ENCODE assay signal across 1 cellular context in the genomic region with DNA sequence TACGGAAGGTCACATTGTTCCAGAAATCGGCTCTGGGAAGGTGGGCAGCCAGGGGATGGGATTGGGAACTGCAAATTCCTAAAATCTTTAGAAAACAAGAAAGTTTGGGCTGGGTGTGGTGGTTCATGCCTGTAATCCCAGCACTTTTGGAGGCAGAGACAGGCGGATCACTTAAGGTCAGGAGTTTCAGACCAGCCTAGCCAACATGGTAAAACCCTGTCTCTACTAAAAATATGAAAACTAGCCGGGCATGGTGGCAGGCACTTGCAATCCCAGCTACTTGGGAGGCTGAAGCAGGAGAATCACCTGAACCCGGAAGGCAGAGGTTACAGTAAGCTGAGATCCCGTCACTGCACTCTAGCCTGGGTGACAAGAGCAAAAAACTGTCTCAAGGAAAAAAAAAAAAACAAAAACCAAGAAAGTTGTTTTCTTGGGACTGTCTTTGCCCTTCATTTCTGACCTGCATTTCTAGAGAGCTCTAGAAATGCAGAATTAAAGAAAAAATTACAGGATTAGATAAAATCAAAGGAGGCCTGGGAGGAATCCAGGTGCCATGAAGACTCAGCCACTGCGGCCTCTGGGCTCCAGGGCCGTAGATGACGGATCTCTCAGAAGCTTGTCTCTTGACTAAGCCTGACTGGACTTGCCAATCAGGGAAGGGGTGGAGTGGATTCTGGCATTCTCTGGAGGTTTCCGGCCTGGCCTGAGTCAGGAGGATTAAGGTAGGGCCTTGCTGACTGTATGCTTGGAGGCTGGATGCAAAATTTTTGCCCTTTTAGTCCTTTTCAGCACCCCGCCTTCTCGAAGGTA.
TF ChIP-seq lines count a peak whose summit lies in the region.

No MANE protein-coding gene starts in this region.

TF ChIP-seq in K562, 482 proteins besides CTCF, POLR2A, EP300 and RAD21 (continued from another document and continues in another):
- no peak for TF ChIP-seq ATF2 (CRISPR knock-in tag; IDR thresholded peaks at IDR 0.05)
- TF ChIP-seq PTRF (tag; IDR thresholded peaks at IDR 0.05): 0 out of 2 replicates have a peak, but pooled peaks have one; percentile 12
- TF ChIP-seq, protein P1, sequence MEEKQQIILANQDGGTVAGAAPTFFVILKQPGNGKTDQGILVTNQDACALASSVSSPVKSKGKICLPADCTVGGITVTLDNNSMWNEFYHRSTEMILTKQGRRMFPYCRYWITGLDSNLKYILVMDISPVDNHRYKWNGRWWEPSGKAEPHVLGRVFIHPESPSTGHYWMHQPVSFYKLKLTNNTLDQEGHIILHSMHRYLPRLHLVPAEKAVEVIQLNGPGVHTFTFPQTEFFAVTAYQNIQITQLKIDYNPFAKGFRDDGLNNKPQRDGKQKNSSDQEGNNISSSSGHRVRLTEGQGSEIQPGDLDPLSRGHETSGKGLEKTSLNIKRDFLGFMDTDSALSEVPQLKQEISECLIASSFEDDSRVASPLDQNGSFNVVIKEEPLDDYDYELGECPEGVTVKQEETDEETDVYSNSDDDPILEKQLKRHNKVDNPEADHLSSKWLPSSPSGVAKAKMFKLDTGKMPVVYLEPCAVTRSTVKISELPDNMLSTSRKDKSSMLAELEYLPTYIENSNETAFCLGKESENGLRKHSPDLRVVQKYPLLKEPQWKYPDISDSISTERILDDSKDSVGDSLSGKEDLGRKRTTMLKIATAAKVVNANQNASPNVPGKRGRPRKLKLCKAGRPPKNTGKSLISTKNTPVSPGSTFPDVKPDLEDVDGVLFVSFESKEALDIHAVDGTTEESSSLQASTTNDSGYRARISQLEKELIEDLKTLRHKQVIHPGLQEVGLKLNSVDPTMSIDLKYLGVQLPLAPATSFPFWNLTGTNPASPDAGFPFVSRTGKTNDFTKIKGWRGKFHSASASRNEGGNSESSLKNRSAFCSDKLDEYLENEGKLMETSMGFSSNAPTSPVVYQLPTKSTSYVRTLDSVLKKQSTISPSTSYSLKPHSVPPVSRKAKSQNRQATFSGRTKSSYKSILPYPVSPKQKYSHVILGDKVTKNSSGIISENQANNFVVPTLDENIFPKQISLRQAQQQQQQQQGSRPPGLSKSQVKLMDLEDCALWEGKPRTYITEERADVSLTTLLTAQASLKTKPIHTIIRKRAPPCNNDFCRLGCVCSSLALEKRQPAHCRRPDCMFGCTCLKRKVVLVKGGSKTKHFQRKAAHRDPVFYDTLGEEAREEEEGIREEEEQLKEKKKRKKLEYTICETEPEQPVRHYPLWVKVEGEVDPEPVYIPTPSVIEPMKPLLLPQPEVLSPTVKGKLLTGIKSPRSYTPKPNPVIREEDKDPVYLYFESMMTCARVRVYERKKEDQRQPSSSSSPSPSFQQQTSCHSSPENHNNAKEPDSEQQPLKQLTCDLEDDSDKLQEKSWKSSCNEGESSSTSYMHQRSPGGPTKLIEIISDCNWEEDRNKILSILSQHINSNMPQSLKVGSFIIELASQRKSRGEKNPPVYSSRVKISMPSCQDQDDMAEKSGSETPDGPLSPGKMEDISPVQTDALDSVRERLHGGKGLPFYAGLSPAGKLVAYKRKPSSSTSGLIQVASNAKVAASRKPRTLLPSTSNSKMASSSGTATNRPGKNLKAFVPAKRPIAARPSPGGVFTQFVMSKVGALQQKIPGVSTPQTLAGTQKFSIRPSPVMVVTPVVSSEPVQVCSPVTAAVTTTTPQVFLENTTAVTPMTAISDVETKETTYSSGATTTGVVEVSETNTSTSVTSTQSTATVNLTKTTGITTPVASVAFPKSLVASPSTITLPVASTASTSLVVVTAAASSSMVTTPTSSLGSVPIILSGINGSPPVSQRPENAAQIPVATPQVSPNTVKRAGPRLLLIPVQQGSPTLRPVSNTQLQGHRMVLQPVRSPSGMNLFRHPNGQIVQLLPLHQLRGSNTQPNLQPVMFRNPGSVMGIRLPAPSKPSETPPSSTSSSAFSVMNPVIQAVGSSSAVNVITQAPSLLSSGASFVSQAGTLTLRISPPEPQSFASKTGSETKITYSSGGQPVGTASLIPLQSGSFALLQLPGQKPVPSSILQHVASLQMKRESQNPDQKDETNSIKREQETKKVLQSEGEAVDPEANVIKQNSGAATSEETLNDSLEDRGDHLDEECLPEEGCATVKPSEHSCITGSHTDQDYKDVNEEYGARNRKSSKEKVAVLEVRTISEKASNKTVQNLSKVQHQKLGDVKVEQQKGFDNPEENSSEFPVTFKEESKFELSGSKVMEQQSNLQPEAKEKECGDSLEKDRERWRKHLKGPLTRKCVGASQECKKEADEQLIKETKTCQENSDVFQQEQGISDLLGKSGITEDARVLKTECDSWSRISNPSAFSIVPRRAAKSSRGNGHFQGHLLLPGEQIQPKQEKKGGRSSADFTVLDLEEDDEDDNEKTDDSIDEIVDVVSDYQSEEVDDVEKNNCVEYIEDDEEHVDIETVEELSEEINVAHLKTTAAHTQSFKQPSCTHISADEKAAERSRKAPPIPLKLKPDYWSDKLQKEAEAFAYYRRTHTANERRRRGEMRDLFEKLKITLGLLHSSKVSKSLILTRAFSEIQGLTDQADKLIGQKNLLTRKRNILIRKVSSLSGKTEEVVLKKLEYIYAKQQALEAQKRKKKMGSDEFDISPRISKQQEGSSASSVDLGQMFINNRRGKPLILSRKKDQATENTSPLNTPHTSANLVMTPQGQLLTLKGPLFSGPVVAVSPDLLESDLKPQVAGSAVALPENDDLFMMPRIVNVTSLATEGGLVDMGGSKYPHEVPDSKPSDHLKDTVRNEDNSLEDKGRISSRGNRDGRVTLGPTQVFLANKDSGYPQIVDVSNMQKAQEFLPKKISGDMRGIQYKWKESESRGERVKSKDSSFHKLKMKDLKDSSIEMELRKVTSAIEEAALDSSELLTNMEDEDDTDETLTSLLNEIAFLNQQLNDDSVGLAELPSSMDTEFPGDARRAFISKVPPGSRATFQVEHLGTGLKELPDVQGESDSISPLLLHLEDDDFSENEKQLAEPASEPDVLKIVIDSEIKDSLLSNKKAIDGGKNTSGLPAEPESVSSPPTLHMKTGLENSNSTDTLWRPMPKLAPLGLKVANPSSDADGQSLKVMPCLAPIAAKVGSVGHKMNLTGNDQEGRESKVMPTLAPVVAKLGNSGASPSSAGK (IDR thresholded peaks at IDR 0.05): no peak
- TF ChIP-seq, protein P2, sequence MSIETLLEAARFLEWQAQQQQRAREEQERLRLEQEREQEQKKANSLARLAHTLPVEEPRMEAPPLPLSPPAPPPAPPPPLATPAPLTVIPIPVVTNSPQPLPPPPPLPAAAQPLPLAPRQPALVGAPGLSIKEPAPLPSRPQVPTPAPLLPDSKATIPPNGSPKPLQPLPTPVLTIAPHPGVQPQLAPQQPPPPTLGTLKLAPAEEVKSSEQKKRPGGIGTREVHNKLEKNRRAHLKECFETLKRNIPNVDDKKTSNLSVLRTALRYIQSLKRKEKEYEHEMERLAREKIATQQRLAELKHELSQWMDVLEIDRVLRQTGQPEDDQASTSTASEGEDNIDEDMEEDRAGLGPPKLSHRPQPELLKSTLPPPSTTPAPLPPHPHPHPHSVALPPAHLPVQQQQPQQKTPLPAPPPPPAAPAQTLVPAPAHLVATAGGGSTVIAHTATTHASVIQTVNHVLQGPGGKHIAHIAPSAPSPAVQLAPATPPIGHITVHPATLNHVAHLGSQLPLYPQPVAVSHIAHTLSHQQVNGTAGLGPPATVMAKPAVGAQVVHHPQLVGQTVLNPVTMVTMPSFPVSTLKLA (conservative IDR thresholded peaks at IDR 0.05): 0 out of 4 replicates have a peak, but pooled peaks of 1 of the 2 experiments have one; percentile 9
- TF ChIP-seq SIRT6 (IDR thresholded peaks at IDR 0.05; ENCODE audit: low read depth, low read length): no peak
- no peak for TF ChIP-seq ZFP91 (CRISPR knock-in tag; IDR thresholded peaks at IDR 0.05)
- no peak for TF ChIP-seq ZNF717 (CRISPR knock-in tag; IDR thresholded peaks at IDR 0.05)
- TF ChIP-seq DMBX1 (CRISPR knock-in tag; IDR thresholded peaks at IDR 0.05; ENCODE audit: borderline replicate concordance): peak; percentile 66; the same call in 1 of the 2 replicates
- no peak for TF ChIP-seq ZNF398 (CRISPR knock-in tag; IDR thresholded peaks at IDR 0.05)
- TF ChIP-seq NRF1 (conservative IDR thresholded peaks at IDR 0.05 in 1 of 2, IDR thresholded peaks at IDR 0.05 in 1 of 2): peak; percentile 40 to 45; a peak in 3 of 4 replicates
- TF ChIP-seq ZNF143 (CRISPR knock-in tag; IDR thresholded peaks at IDR 0.05): no peak
- TF ChIP-seq ZNF551 (CRISPR knock-in tag; IDR thresholded peaks at IDR 0.05): no peak
- TF ChIP-seq THRAP3 (IDR thresholded peaks at IDR 0.05; ENCODE audit: borderline replicate concordance): no peak
- no peak for TF ChIP-seq HDAC1 (IDR thresholded peaks at IDR 0.05)
- no peak for TF ChIP-seq NR3C1 (CRISPR knock-in tag; IDR thresholded peaks at IDR 0.05)
- no peak for TF ChIP-seq ZNF174 (CRISPR knock-in tag; IDR thresholded peaks at IDR 0.05)
- TF ChIP-seq PTBP1 (IDR thresholded peaks at IDR 0.05; ENCODE audit: low read depth, low read length): no peak
- no peak for TF ChIP-seq STAT5B (CRISPR knock-in tag; IDR thresholded peaks at IDR 0.05)
- TF ChIP-seq CCNT2 (IDR thresholded peaks at IDR 0.05; ENCODE audit: borderline replicate concordance, extremely low read depth, insufficient read length, low read depth, low read length): no peak
- no peak for TF ChIP-seq ZBTB8A (IDR thresholded peaks at IDR 0.05; ENCODE audit: partially characterized antibody)
- TF ChIP-seq NR4A1 (CRISPR knock-in tag; IDR thresholded peaks at IDR 0.05): no peak
- TF ChIP-seq NR4A1 (tag; IDR thresholded peaks at IDR 0.05): no peak
- TF ChIP-seq XRCC5 (IDR thresholded peaks at IDR 0.05; ENCODE audit: low read depth, low read length): 0 out of 2 replicates have a peak, but pooled peaks have one; percentile 34
- TF ChIP-seq FOXA3 (CRISPR knock-in tag; conservative IDR thresholded peaks at IDR 0.05 in 1 of 2, IDR thresholded peaks at IDR 0.05 in 1 of 2): no peak
- TF ChIP-seq ZNF644 (tag; IDR thresholded peaks at IDR 0.05; ENCODE audit: low read depth): no peak
- no peak for TF ChIP-seq ZSCAN29 (IDR thresholded peaks at IDR 0.05)
- TF ChIP-seq ETV1 (tag; conservative IDR thresholded peaks at IDR 0.05; ENCODE audit: low read depth): 0 out of 2 replicates have a peak, but pooled peaks have one; percentile 35
- no peak for TF ChIP-seq YY1 (IDR thresholded peaks at IDR 0.05; ENCODE audit: borderline replicate concordance in 1 of 3, control insufficient read depth in 1 of 3, extremely low read depth in 1 of 3, insufficient read depth in 3 of 3, insufficient read length in 1 of 3, insufficient replicate concordance in 2 of 3, low read depth in 1 of 3, low read length in 2 of 3)
- TF ChIP-seq CAMTA2 (CRISPR knock-in tag; conservative IDR thresholded peaks at IDR 0.05): 0 out of 2 replicates have a peak, but pooled peaks have one; percentile 41
- TF ChIP-seq ZNF277 (CRISPR knock-in tag; IDR thresholded peaks at IDR 0.05; ENCODE audit: borderline replicate concordance): no peak
- TF ChIP-seq ARNT (IDR thresholded peaks at IDR 0.05): peak in 1 of 2 experiments; percentile 97; a peak in 2 of 4 replicates
- TF ChIP-seq PHTF2 (CRISPR knock-in tag; IDR thresholded peaks at IDR 0.05): no peak
- TF ChIP-seq KDM2B (CRISPR knock-in tag; IDR thresholded peaks at IDR 0.05): no peak
- no peak for TF ChIP-seq SRSF7 (optimal IDR thresholded peaks at IDR 0.05; ENCODE audit: low read depth, low read length)
- TF ChIP-seq SMAD3 (CRISPR knock-in tag; conservative IDR thresholded peaks at IDR 0.05): no peak
- TF ChIP-seq SIN3A (IDR thresholded peaks at IDR 0.05; ENCODE audit: borderline replicate concordance in 2 of 2, control insufficient read depth in 1 of 2, low read depth in 2 of 2, low read length in 2 of 2): no peak
- 0 out of 2 replicates have a peak, but pooled peaks have one; percentile 24 for TF ChIP-seq SMAD4 (CRISPR knock-in tag; conservative IDR thresholded peaks at IDR 0.05)
- no peak for TF ChIP-seq CTBP1 (IDR thresholded peaks at IDR 0.05; ENCODE audit: borderline replicate concordance)
- no peak for TF ChIP-seq SRF (CRISPR knock-in tag; IDR thresholded peaks at IDR 0.05)
- TF ChIP-seq EZH2 (IDR thresholded peaks at IDR 0.05; ENCODE audit: borderline replicate concordance, low read depth, low read length): no peak
- no peak; the same call in 1 of the 2 replicates for TF ChIP-seq LEF1 (IDR thresholded peaks at IDR 0.05)
